In genomic region chr3:170128259-170128976, GRCh38 we compare ENCODE assay signal across 8 cellular contexts. TPM values are rescaled to one million over a fixed set of nuclear protein-coding genes. Genes with fewer than 3 reads are reported as not detected.
DNase-seq lines count a peak whose midpoint lies in the region; ATAC-seq and TF ChIP-seq lines count a peak whose summit lies in the region.

No MANE protein-coding gene starts in this region.

- H3K4me3 Mint-ChIP-seq in WTC11: no peak overlapping the region

- peak overlapping the region; percentile 51; the same call in 1 of the 2 replicates for H3K27ac Mint-ChIP-seq in WTC11

- no peaks in the 10 kb centered on the region for H3K27me3 Mint-ChIP-seq in WTC11 (ENCODE audit: low read depth)

- DNase-seq in DMS 273 (lab: John Stamatoyannopoulos, UW; ENCODE audit: unreplicated experiment) (peak; percentile 47), WTC11 (ENCODE audit: low spot score) (no peak), mucosa of gallbladder (ENCODE audit: low spot score) (no peak), 8988T (no peak), HT-29 (ENCODE audit: low spot score) (no peak)
- DNase-seq in stimulated activated CD4-positive, alpha-beta T cell treated with anti-CD3 and anti-CD28 coated beads, Interleukin-4, amount 100 ng/mL, for 1 hour: no peak

- ATAC-seq in GM19467 (IDR thresholded peaks at IDR 0.05; ENCODE audit: unreplicated experiment) (peak; percentile 91), HG03442 (IDR thresholded peaks at IDR 0.05; ENCODE audit: unreplicated experiment) (peak; percentile 83), WTC11 (no peak)

- no peaks in the 10 kb centered on the region for H3K4me1 Mint-ChIP-seq in WTC11

- CTCF ChIA-PET in WTC11 (lab: Charles Lee): no interaction called here

- no peaks in the 10 kb centered on the region for H3K9me3 Mint-ChIP-seq in WTC11

- peaks cover 26% of the 10 kb centered on the region for H3K36me3 Mint-ChIP-seq in WTC11

- TF ChIP-seq CTCF in WTC11 (IDR thresholded peaks at IDR 0.05): no peak

- POLR2A ChIA-PET in WTC11 (lab: Charles Lee): no interaction called here

TF ChIP-seq in WTC11, 78 proteins besides CTCF, POLR2A, EP300 and RAD21:
- TF ChIP-seq SOX15 (CRISPR knock-in tag; IDR thresholded peaks at IDR 0.05) (no peak), ETV6 (CRISPR knock-in tag; IDR thresholded peaks at IDR 0.05) (no peak), E2F1 (CRISPR knock-in tag; IDR thresholded peaks at IDR 0.05) (no peak), ZNF121 (CRISPR knock-in tag; IDR thresholded peaks at IDR 0.05) (no peak), MXD4 (CRISPR knock-in tag; IDR thresholded peaks at IDR 0.05; ENCODE audit: borderline replicate concordance) (no peak), FOXK1 (CRISPR knock-in tag; IDR thresholded peaks at IDR 0.05) (no peak), PREB (CRISPR knock-in tag; IDR thresholded peaks at IDR 0.05; ENCODE audit: borderline replicate concordance) (no peak), CBFB (CRISPR knock-in tag; IDR thresholded peaks at IDR 0.05; ENCODE audit: low read depth) (no peak), ZBTB21 (CRISPR knock-in tag; IDR thresholded peaks at IDR 0.05; ENCODE audit: borderline replicate concordance) (no peak)
- TF ChIP-seq, protein P1, sequence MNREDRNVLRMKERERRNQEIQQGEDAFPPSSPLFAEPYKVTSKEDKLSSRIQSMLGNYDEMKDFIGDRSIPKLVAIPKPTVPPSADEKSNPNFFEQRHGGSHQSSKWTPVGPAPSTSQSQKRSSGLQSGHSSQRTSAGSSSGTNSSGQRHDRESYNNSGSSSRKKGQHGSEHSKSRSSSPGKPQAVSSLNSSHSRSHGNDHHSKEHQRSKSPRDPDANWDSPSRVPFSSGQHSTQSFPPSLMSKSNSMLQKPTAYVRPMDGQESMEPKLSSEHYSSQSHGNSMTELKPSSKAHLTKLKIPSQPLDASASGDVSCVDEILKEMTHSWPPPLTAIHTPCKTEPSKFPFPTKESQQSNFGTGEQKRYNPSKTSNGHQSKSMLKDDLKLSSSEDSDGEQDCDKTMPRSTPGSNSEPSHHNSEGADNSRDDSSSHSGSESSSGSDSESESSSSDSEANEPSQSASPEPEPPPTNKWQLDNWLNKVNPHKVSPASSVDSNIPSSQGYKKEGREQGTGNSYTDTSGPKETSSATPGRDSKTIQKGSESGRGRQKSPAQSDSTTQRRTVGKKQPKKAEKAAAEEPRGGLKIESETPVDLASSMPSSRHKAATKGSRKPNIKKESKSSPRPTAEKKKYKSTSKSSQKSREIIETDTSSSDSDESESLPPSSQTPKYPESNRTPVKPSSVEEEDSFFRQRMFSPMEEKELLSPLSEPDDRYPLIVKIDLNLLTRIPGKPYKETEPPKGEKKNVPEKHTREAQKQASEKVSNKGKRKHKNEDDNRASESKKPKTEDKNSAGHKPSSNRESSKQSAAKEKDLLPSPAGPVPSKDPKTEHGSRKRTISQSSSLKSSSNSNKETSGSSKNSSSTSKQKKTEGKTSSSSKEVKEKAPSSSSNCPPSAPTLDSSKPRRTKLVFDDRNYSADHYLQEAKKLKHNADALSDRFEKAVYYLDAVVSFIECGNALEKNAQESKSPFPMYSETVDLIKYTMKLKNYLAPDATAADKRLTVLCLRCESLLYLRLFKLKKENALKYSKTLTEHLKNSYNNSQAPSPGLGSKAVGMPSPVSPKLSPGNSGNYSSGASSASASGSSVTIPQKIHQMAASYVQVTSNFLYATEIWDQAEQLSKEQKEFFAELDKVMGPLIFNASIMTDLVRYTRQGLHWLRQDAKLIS (CRISPR knock-in tag; IDR thresholded peaks at IDR 0.05; ENCODE audit: borderline replicate concordance): no peak
- TF ChIP-seq, protein P2, sequence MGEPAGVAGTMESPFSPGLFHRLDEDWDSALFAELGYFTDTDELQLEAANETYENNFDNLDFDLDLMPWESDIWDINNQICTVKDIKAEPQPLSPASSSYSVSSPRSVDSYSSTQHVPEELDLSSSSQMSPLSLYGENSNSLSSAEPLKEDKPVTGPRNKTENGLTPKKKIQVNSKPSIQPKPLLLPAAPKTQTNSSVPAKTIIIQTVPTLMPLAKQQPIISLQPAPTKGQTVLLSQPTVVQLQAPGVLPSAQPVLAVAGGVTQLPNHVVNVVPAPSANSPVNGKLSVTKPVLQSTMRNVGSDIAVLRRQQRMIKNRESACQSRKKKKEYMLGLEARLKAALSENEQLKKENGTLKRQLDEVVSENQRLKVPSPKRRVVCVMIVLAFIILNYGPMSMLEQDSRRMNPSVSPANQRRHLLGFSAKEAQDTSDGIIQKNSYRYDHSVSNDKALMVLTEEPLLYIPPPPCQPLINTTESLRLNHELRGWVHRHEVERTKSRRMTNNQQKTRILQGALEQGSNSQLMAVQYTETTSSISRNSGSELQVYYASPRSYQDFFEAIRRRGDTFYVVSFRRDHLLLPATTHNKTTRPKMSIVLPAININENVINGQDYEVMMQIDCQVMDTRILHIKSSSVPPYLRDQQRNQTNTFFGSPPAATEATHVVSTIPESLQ (CRISPR knock-in tag; IDR thresholded peaks at IDR 0.05): no peak
- TF ChIP-seq, protein P3, sequence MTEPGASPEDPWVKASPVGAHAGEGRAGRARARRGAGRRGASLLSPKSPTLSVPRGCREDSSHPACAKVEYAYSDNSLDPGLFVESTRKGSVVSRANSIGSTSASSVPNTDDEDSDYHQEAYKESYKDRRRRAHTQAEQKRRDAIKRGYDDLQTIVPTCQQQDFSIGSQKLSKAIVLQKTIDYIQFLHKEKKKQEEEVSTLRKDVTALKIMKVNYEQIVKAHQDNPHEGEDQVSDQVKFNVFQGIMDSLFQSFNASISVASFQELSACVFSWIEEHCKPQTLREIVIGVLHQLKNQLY (CRISPR knock-in tag; IDR thresholded peaks at IDR 0.05): no peak
- TF ChIP-seq, protein P4, sequence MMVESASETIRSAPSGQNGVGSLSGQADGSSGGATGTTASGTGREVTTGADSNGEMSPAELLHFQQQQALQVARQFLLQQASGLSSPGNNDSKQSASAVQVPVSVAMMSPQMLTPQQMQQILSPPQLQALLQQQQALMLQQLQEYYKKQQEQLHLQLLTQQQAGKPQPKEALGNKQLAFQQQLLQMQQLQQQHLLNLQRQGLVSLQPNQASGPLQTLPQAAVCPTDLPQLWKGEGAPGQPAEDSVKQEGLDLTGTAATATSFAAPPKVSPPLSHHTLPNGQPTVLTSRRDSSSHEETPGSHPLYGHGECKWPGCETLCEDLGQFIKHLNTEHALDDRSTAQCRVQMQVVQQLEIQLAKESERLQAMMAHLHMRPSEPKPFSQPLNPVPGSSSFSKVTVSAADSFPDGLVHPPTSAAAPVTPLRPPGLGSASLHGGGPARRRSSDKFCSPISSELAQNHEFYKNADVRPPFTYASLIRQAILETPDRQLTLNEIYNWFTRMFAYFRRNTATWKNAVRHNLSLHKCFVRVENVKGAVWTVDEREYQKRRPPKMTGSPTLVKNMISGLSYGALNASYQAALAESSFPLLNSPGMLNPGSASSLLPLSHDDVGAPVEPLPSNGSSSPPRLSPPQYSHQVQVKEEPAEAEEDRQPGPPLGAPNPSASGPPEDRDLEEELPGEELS (CRISPR knock-in tag; IDR thresholded peaks at IDR 0.05): no peak
- TF ChIP-seq, protein P5, sequence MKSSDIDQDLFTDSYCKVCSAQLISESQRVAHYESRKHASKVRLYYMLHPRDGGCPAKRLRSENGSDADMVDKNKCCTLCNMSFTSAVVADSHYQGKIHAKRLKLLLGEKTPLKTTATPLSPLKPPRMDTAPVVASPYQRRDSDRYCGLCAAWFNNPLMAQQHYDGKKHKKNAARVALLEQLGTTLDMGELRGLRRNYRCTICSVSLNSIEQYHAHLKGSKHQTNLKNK (CRISPR knock-in tag; IDR thresholded peaks at IDR 0.05): no peak
TF ChIP-seq in WTC11: peak in this region for 0.

RNA-seq across cellular contexts. Expression of gene PHC3, which starts 53.1 kb away (rescaled TPM):
- total RNA-seq in WTC11 (2021): 23.2 to 27.8 TPM (median 26.1 TPM) in 3 replicates
- 76.5 TPM for total RNA-seq in mucosa of gallbladder
- total RNA-seq in HT-29 (2014; rRNA removed; shearing (Covaris generic)): 8.8 and 10.7 TPM in 2 replicates
